29 cellular contexts compared by ENCODE assay signal in the genomic region with DNA sequence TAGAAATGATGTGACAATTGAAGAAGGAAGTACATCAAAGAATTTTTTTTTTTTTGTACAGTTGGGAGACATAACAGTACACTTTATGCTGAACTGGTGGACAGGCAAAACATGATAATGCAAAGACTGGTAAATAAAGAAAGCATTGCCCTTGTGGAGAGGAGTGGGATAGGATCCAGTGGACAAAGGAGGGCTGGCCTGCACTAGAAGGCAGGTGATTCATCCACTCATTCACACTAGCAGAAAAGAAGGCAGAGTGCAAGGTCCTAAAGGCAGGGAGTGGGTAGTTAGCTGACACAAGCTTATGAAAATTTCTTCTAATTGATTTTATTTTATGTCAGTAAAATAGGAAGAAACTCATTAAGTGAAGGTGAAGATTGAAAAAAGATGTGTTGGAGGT. TPM values are rescaled to one million over a fixed set of nuclear protein-coding genes. Genes with fewer than 3 reads are reported as not detected.
DNase-seq lines count a peak whose midpoint lies in the region; ATAC-seq, FAIRE-seq and TF ChIP-seq lines count a peak whose summit lies in the region.
"Had no signal": no experiment of that assay in that cellular context is flagged by ENCODE, and none has a peak within 500 bp of the region (broad histone marks: within the 10 kb centered on the region; RNA-seq: fewer than 3 reads in every experiment).

No MANE protein-coding gene starts in this region.

- no peaks in the 10 kb centered on the region for H3K36me3 ChIP-seq in astrocyte (ENCODE audit: insufficient read depth, low read length)
- H3K36me3 ChIP-seq in H7 (replicated peaks; ENCODE audit: control insufficient read depth, insufficient read depth, low read length), result no peaks in the 10 kb centered on the region
- H3K36me3 ChIP-seq: HAP-1, MG63, Peyer's patch had no signal

- no peaks in the 10 kb centered on the region for H3K36me3 Mint-ChIP-seq in astrocyte (ENCODE audit: low read depth, unreplicated experiment)
- no peaks in the 10 kb centered on the region for H3K36me3 Mint-ChIP-seq in mesothelial cell of epicardium
- H3K36me3 Mint-ChIP-seq: CD4-positive, alpha-beta memory T cell; T-cell had no signal

- H3K4me3 Mint-ChIP-seq in astrocyte (ENCODE audit: unreplicated experiment) (no peak overlapping the region), mesothelial cell of epicardium (no peak overlapping the region)
- H3K4me3 Mint-ChIP-seq: CD4-positive, alpha-beta memory T cell; HFFc6; T-cell had no signal

- H3K27me3 ChIP-seq in astrocyte (ENCODE audit: insufficient read depth, low read length) (no peaks in the 10 kb centered on the region), H7 (ENCODE audit: control insufficient read depth, insufficient read depth, low read length) (no peaks in the 10 kb centered on the region)
- H3K27me3 ChIP-seq: MG63, Peyer's patch had no signal

- no peaks in the 10 kb centered on the region for H4K20me1 ChIP-seq in astrocyte (ENCODE audit: insufficient read depth, low read length)

- no peak overlapping the region for H3K4me3 ChIP-seq in astrocyte (ENCODE audit: insufficient read depth, low read depth, low read length)
- H3K4me3 ChIP-seq in fibroblast of mammary gland (ENCODE audit: control insufficient read depth, low read depth, low read length), result no peak overlapping the region
- H3K4me3 ChIP-seq in H7 (ENCODE audit: insufficient read depth, low read depth, low read length), result no peak overlapping the region
- H3K4me3 ChIP-seq: HAP-1, MG63, Peyer's patch had no signal

- no peak overlapping the region for H3K27ac ChIP-seq in astrocyte (ENCODE audit: low read depth, low read length)
- H3K27ac ChIP-seq: Peyer's patch had no signal

- H3K9me3 Mint-ChIP-seq in astrocyte (ENCODE audit: unreplicated experiment) (no peaks in the 10 kb centered on the region), mesothelial cell of epicardium (no peaks in the 10 kb centered on the region)
- H3K9me3 Mint-ChIP-seq: CD4-positive, alpha-beta memory T cell; HFFc6; T-cell had no signal

- no peak overlapping the region for H3K9ac ChIP-seq in astrocyte (ENCODE audit: low read length)

- H3K27ac Mint-ChIP-seq in astrocyte (ENCODE audit: unreplicated experiment) (no peak overlapping the region), mesothelial cell of epicardium (no peak overlapping the region)
- H3K27ac Mint-ChIP-seq: CD4-positive, alpha-beta memory T cell; HFFc6; T-cell had no signal

- ATAC-seq in GM19328 (IDR thresholded peaks at IDR 0.05; ENCODE audit: unreplicated experiment), result no peak
- ATAC-seq: T-cell had no signal

- H3K27me3 Mint-ChIP-seq in astrocyte (ENCODE audit: low read depth, unreplicated experiment) (no peaks in the 10 kb centered on the region), mesothelial cell of epicardium (ENCODE audit: low read depth) (peaks cover 11% of the 10 kb centered on the region)

- no peaks in the 10 kb centered on the region for H3K4me1 ChIP-seq in astrocyte (ENCODE audit: insufficient read depth, low read length)
- H3K4me1 ChIP-seq: Caco-2, HAP-1, Peyer's patch had no signal

- no peak for FAIRE-seq in astrocyte (lab: Jason Lieb, UNC)
- FAIRE-seq: A204.1, GM12892, GM19239 had no signal

- TF ChIP-seq CTCF in astrocyte (IDR thresholded peaks at IDR 0.05; ENCODE audit: insufficient read depth, low read depth, low read length) (no peak), fibroblast of mammary gland (conservative IDR thresholded peaks at IDR 0.05; ENCODE audit: control insufficient read depth, insufficient read depth, low read depth, low read length) (no peak), mesothelial cell of epicardium (IDR thresholded peaks at IDR 0.05; ENCODE audit: unreplicated experiment) (no peak)

- H3K4me2 ChIP-seq in astrocyte (ENCODE audit: low read length), result no peak overlapping the region

- no peak overlapping the region for H2AFZ ChIP-seq in astrocyte (ENCODE audit: low read depth, low read length)

- no peaks in the 10 kb centered on the region for H3K79me2 ChIP-seq in astrocyte (ENCODE audit: insufficient read depth, low read length)

- H3K4me1 Mint-ChIP-seq in astrocyte (ENCODE audit: low read depth, unreplicated experiment) (peaks cover 12% of the 10 kb centered on the region), mesothelial cell of epicardium (no peaks in the 10 kb centered on the region)
- H3K4me1 Mint-ChIP-seq: CD4-positive, alpha-beta memory T cell; T-cell had no signal

- DNase-seq in ELR (ENCODE audit: low read depth) (peak; percentile 40), HT1080 (ENCODE audit: low read depth) (peak; percentile 52), astrocyte (ENCODE audit: low read depth) (peak; percentile 45), fibroblast of mammary gland (ENCODE audit: low read depth) (peak; percentile 4), H7 (no peak), mesothelial cell of epicardium (ENCODE audit: low spot score in 2 of 2, unreplicated experiment in 2 of 2) (no peak)
- no peak for DNase-seq in stimulated activated CD4-positive, alpha-beta T cell treated with anti-CD3 and anti-CD28 coated beads, Interleukin-2, amount 100 ng/mL, for 24 hours
- DNase-seq: C1 segment of cervical spinal cord; Caco-2; CD4-positive, alpha-beta memory T cell; DMS79 treated with DMSO at 0.1 percent for 48 hours; HFFc6; IMR-90; KG1; MG63; NCI-H1105 treated with DMSO at 0.1 percent for 48 hours; NCI-H146; NCI-H1930; NCI-H2107; NCI-H446 treated with DMSO at 0.1 percent for 48 hours; NCI-H526 treated with DMSO at 0.1 percent for 48 hours; Peyer's patch; SIG-M5; T-cell had no signal

- H3K9me3 ChIP-seq in astrocyte (ENCODE audit: insufficient read depth, low read depth, low read length), result no peaks in the 10 kb centered on the region
- H3K9me3 ChIP-seq: Caco-2, HAP-1, MG63, Peyer's patch had no signal

RNA-seq across cellular contexts. Expression of a gene that starts 17.6 kb away (rescaled TPM):
- 3.1 and 3.3 TPM in 2 replicates for total RNA-seq in HT1080 (2014; rRNA removed; shearing (Covaris generic))
- 4.6 and 5.6 TPM in 2 replicates for polyA plus RNA-seq in HT1080 (2015; cell fraction: cytosol; rRNA removed)
- 3.1 and 4.1 TPM in 2 replicates for polyA plus RNA-seq in HT1080 (2015; cell fraction: nucleus; rRNA removed)
- total RNA-seq in astrocyte (1.1 and 2.2 TPM in 2 replicates), mesothelial cell of epicardium (2.1 to 2.5 TPM (median 2.2 TPM) in 3 replicates)
- total RNA-seq in H7 (2014; rRNA removed; shearing (Covaris generic)), result 0.07 TPM in 2 replicates
- total RNA-seq: Caco-2; CD4-positive, alpha-beta memory T cell; T-cell had no signal
- polyA plus RNA-seq: CD4-positive, alpha-beta memory T cell had no signal

RNA-seq across cellular contexts. Expression of a gene that starts 18.6 kb away (rescaled TPM):
- 39.5 and 44.0 TPM in 2 replicates for total RNA-seq in HT1080 (2014; rRNA removed; shearing (Covaris generic))
- polyA plus RNA-seq in HT1080 (2015; cell fraction: cytosol; rRNA removed), result 39.9 and 51.4 TPM in 2 replicates
- polyA plus RNA-seq in HT1080 (2015; cell fraction: nucleus; rRNA removed), result 87.8 and 96.9 TPM in 2 replicates
- total RNA-seq in astrocyte (0.14 and 0.22 TPM in 2 replicates), mesothelial cell of epicardium (0.07 to 0.09 TPM in 2 of 3 replicates, not detected in the other)
- 0.03 TPM in 1 of 2 replicates, not detected in the other for total RNA-seq in H7 (2014; rRNA removed; shearing (Covaris generic))
- total RNA-seq: Caco-2; CD4-positive, alpha-beta memory T cell; T-cell had no signal
- polyA plus RNA-seq: CD4-positive, alpha-beta memory T cell had no signal

Comparison
In these comparisons a context has a peak if more than half of its experiments do, and no peak if none do; other contexts are left out.
1. DNase-seq: peak in ELR (single experiment), HT1080 (single experiment), astrocyte (single experiment) and fibroblast of mammary gland (single experiment); none in H7 (single experiment), mesothelial cell of epicardium (0 of 2) and stimulated activated CD4-positive, alpha-beta T cell treated with anti-CD3 and anti-CD28 coated beads, Interleukin-2, amount 100 ng/mL, for 24 hours (0 of 2).
2. RNA of a gene that starts 18.6 kb away (total RNA-seq): 39.5 to 44.0 TPM in HT1080; 0.14 to 0.22 TPM in astrocyte, 0.07 to 0.09 TPM in mesothelial cell of epicardium and 0.03 TPM in H7; every median in the first group is over 10 times any median in the second.